Comparison of ENCODE assay signal across 17 cellular contexts in the genomic region with DNA sequence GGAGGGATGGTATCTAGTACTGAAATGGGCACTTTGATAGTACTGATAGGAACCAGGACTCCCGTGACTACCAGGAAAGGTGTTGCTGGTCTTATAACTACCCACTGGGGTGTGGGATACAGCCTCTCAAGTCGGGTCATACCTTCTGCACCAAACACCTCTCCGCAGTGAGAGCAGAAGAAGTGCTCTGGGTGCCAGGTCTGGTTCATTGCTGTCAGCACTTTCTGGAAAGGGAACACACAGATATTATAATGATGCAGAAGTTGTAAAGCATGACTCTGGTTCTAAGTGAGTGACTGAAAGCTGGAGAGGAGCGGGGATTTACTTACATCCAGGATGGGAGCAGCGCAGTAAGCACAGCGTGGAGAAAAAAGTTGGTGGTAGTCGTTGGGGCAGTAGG. TPM values are rescaled to one million over a fixed set of nuclear protein-coding genes. Genes with fewer than 3 reads are reported as not detected.
DNase-seq lines count a peak whose midpoint lies in the region; ATAC-seq and TF ChIP-seq lines count a peak whose summit lies in the region.
"Had no signal": no experiment of that assay in that cellular context is flagged by ENCODE, and none has a peak within 500 bp of the region (broad histone marks: within the 10 kb centered on the region; RNA-seq: fewer than 3 reads in every experiment).

No MANE protein-coding gene starts in this region.

- H3K9me3 Mint-ChIP-seq in activated CD4-positive, alpha-beta T cell treated with anti-CD3 and anti-CD28 coated beads, Interleukin-2, amount 10 ng/mL, durations not matched to agents 24 days and 14 days, result no peaks in the 10 kb centered on the region
- H3K9me3 Mint-ChIP-seq in central memory CD8-positive, alpha-beta T cell, result no peaks in the 10 kb centered on the region
- H3K9me3 Mint-ChIP-seq in immature natural killer cell, result no peaks in the 10 kb centered on the region
- H3K9me3 Mint-ChIP-seq: CD4-positive, alpha-beta T cell; GM23338 had no signal

- intact Hi-C loops in activated CD4-positive, alpha-beta T cell treated with anti-CD3 and anti-CD28 coated beads, Interleukin-2, amount 10 ng/mL, durations not matched to agents 24 days and 14 days (cut with micrococcal nuclease), result no loop called here
- intact Hi-C loops in heart right ventricle (cut with DNase I), result no loop called here
- intact Hi-C loops in right cardiac atrium (cut with DNase I), result no loop called here
- intact Hi-C loops in head of caudate nucleus (cut with DNase I), result no loop called here

- H3K4me1 ChIP-seq in heart right ventricle (peaks cover 0 to 6% (median 0%) of the 10 kb centered on the region in 9 donors), right cardiac atrium (ENCODE audit: control insufficient read depth, insufficient read depth, low read length) (no peaks in the 10 kb centered on the region)
- H3K4me1 ChIP-seq: A549, Caco-2 had no signal

- peaks cover 4% of the 10 kb centered on the region for H3K4me1 Mint-ChIP-seq in activated CD4-positive, alpha-beta T cell treated with anti-CD3 and anti-CD28 coated beads, Interleukin-2, amount 10 ng/mL, durations not matched to agents 24 days and 14 days
- H3K4me1 Mint-ChIP-seq in central memory CD8-positive, alpha-beta T cell, result peaks cover 24% of the 10 kb centered on the region
- H3K4me1 Mint-ChIP-seq in immature natural killer cell, result peaks cover 1 to 6% of the 10 kb centered on the region in 2 donors
- H3K4me1 Mint-ChIP-seq: GM23338 had no signal

- TF ChIP-seq CTCF in heart right ventricle (IDR thresholded peaks at IDR 0.05), result no peak

- H3K27me3 Mint-ChIP-seq in activated CD4-positive, alpha-beta T cell treated with anti-CD3 and anti-CD28 coated beads, Interleukin-2, amount 10 ng/mL, durations not matched to agents 24 days and 14 days, result no peaks in the 10 kb centered on the region
- no peaks in the 10 kb centered on the region for H3K27me3 Mint-ChIP-seq in central memory CD8-positive, alpha-beta T cell
- peaks cover 0 to 2% (median 0%) of the 10 kb centered on the region in 3 donors for H3K27me3 Mint-ChIP-seq in immature natural killer cell (ENCODE audit: low read depth in 3 of 3)
- H3K27me3 Mint-ChIP-seq: CD4-positive, alpha-beta T cell had no signal

- no peak for DNase-seq in activated CD4-positive, alpha-beta T cell treated with anti-CD3 and anti-CD28 coated beads, Interleukin-2, amount 10 ng/mL, durations not matched to agents 24 days and 14 days
- DNase-seq in activated CD4-positive, alpha-beta T cell treated with anti-CD3 and anti-CD28 coated beads for 48 hours, result no peak
- no peak for DNase-seq in central memory CD8-positive, alpha-beta T cell (ENCODE audit: low spot score in 2 of 2)
- DNase-seq in heart right ventricle (peak in 1 of 2 donors; percentile 32), right cardiac atrium (no peak), immature natural killer cell (no peak), head of caudate nucleus (no peak)
- DNase-seq in activated CD8-positive, alpha-beta memory T cell treated with anti-CD3 and anti-CD28 coated beads, Interleukin-2, amount 50 U/mL, for 48 hours, result no peak
- DNase-seq: AML-193; Caco-2; CD4-positive, alpha-beta T cell; HCEC 1CT had no signal

- no peaks in the 10 kb centered on the region for H3K27me3 ChIP-seq in heart right ventricle
- H3K27me3 ChIP-seq in right cardiac atrium (ENCODE audit: control insufficient read depth, insufficient read depth), result no peaks in the 10 kb centered on the region

- no peak overlapping the region for H3K27ac ChIP-seq in heart right ventricle
- H3K27ac ChIP-seq in right cardiac atrium (ENCODE audit: low read length), result no peak overlapping the region
- H3K27ac ChIP-seq: 22Rv1, A549, C4-2B had no signal

- peaks cover 0 to 100% (median 59%) of the 10 kb centered on the region in 9 donors for H3K36me3 ChIP-seq in heart right ventricle

- H3K27ac Mint-ChIP-seq in activated CD4-positive, alpha-beta T cell treated with anti-CD3 and anti-CD28 coated beads, Interleukin-2, amount 10 ng/mL, durations not matched to agents 24 days and 14 days, result peak overlapping the region; percentile 32
- peak overlapping the region; percentile 32 for H3K27ac Mint-ChIP-seq in central memory CD8-positive, alpha-beta T cell (ENCODE audit: low read depth)
- H3K27ac Mint-ChIP-seq in immature natural killer cell, result peak overlapping the region in 1 of 6 donors; percentile 74
- H3K27ac Mint-ChIP-seq: CD4-positive, alpha-beta T cell; GM23338 had no signal

- no peak for ATAC-seq in central memory CD8-positive, alpha-beta T cell (replicated peaks; ENCODE audit: extremely low read depth, poor library complexity, severe bottlenecking)
- ATAC-seq in heart right ventricle (peak in 7 of 8 donors; percentile 69 to 95 (median 90)), right cardiac atrium (peak; percentile 70 to 88)
- ATAC-seq: A549, GM23338 had no signal

- H3K4me3 ChIP-seq in heart right ventricle, result no peak overlapping the region
- H3K4me3 ChIP-seq in right cardiac atrium (ENCODE audit: low read length), result no peak overlapping the region
- H3K4me3 ChIP-seq: A549, GM23338 had no signal

- H3K9me3 ChIP-seq in heart right ventricle (peaks cover 0 to 6% (median 0%) of the 10 kb centered on the region in 11 donors), right cardiac atrium (ENCODE audit: control insufficient read depth, low read length) (no peaks in the 10 kb centered on the region)
- H3K9me3 ChIP-seq: A549, Caco-2 had no signal

- H3K36me3 Mint-ChIP-seq in activated CD4-positive, alpha-beta T cell treated with anti-CD3 and anti-CD28 coated beads, Interleukin-2, amount 10 ng/mL, durations not matched to agents 24 days and 14 days (ENCODE audit: low read depth), result peaks cover 83% of the 10 kb centered on the region
- peaks cover 86% of the 10 kb centered on the region for H3K36me3 Mint-ChIP-seq in central memory CD8-positive, alpha-beta T cell (ENCODE audit: insufficient read depth)
- peaks cover 52 to 83% (median 63%) of the 10 kb centered on the region in 3 donors for H3K36me3 Mint-ChIP-seq in immature natural killer cell

- whole genome bisulfite sequencing in heart right ventricle, 2 donors, result 56 to 67% methylated on average over 7 of the region's 7 CpGs
- 72% methylated on average over 7 of the region's 7 CpGs for WGBS in right cardiac atrium

- no peak overlapping the region for H3K4me3 Mint-ChIP-seq in activated CD4-positive, alpha-beta T cell treated with anti-CD3 and anti-CD28 coated beads, Interleukin-2, amount 10 ng/mL, durations not matched to agents 24 days and 14 days
- no peak overlapping the region for H3K4me3 Mint-ChIP-seq in central memory CD8-positive, alpha-beta T cell
- H3K4me3 Mint-ChIP-seq in immature natural killer cell, result no peak overlapping the region
- H3K4me3 Mint-ChIP-seq: CD4-positive, alpha-beta T cell; GM23338 had no signal

RNA-seq across cellular contexts. Expression of a gene that starts 26.0 kb away (rescaled TPM):
- 86.3 and 86.7 TPM in 2 replicates for total RNA-seq in activated CD4-positive, alpha-beta T cell treated with anti-CD3 and anti-CD28 coated beads, Interleukin-2, amount 10 ng/mL, durations not matched to agents 24 days and 14 days
- total RNA-seq in heart right ventricle (10 to 100 TPM in 1 of 10 donors, 1 to 10 TPM in 9; 2.7 to 13.9 (median 4.7) TPM), right cardiac atrium (1 to 10 TPM; 4.6 to 7.1 (median 6.4) TPM)
- polyA plus RNA-seq in heart right ventricle (1 to 10 TPM; 1.8 to 5.0 TPM), right cardiac atrium (3.0 TPM), immature natural killer cell (100 to 1,000 TPM; 153 to 217 (median 197) TPM)

RNA-seq across cellular contexts. Expression of a gene that starts 29.2 kb away (rescaled TPM):
- 57.4 and 58.3 TPM in 2 replicates for total RNA-seq in activated CD4-positive, alpha-beta T cell treated with anti-CD3 and anti-CD28 coated beads, Interleukin-2, amount 10 ng/mL, durations not matched to agents 24 days and 14 days
- total RNA-seq in heart right ventricle (10 to 100 TPM; 53.9 to 69.7 (median 61.5) TPM), right cardiac atrium (10 to 100 TPM; 53.3 to 60.9 (median 55.8) TPM)
- polyA plus RNA-seq in heart right ventricle (10 to 100 TPM; 11.4 to 15.9 TPM), right cardiac atrium (16.7 TPM), immature natural killer cell (10 to 100 TPM in 2 of 3 donors, 1 to 10 TPM in 1; 6.6 to 15.4 (median 10.8) TPM)

RNA-seq across cellular contexts. Expression of a gene that starts 41.7 kb away (rescaled TPM):
- total RNA-seq in activated CD4-positive, alpha-beta T cell treated with anti-CD3 and anti-CD28 coated beads, Interleukin-2, amount 10 ng/mL, durations not matched to agents 24 days and 14 days, result not detected in 2 replicates
- total RNA-seq in heart right ventricle (not detected), right cardiac atrium (not detected)
- polyA plus RNA-seq in heart right ventricle (not detected), right cardiac atrium (not detected), immature natural killer cell (not detected)
- total RNA-seq: Caco-2; CD4-positive, alpha-beta T cell; GM23338 had no signal
- polyA plus RNA-seq: A549, BJ, GM23338 had no signal
